In genomic region chr7:46153951-46154787, GRCh38 we compare ENCODE assay signal across 1 cellular context.
TF ChIP-seq lines count a peak whose summit lies in the region.

No MANE protein-coding gene starts in this region.

TF ChIP-seq in HepG2, 621 proteins besides CTCF, POLR2A, EP300 and RAD21 (continued from another document and continues in another):
- TF ChIP-seq ZNF503 (CRISPR knock-in tag; IDR thresholded peaks at IDR 0.05) (no peak), HMG20B (CRISPR knock-in tag; conservative IDR thresholded peaks at IDR 0.05) (no peak), ZNF747 (CRISPR knock-in tag; IDR thresholded peaks at IDR 0.05; ENCODE audit: borderline replicate concordance) (no peak), SOX13 (IDR thresholded peaks at IDR 0.05) (no peak), SOX13 (CRISPR knock-in tag; conservative IDR thresholded peaks at IDR 0.05 in 1 of 2, IDR thresholded peaks at IDR 0.05 in 1 of 2) (peak in 1 of 2 experiments; percentile 82; a peak in 2 of 4 replicates), ZNF569 (CRISPR knock-in tag; IDR thresholded peaks at IDR 0.05; ENCODE audit: borderline replicate concordance) (no peak), ZKSCAN8 (CRISPR knock-in tag; IDR thresholded peaks at IDR 0.05; ENCODE audit: borderline replicate concordance) (no peak), ZHX2 (IDR thresholded peaks at IDR 0.05; ENCODE audit: low read depth) (no peak), ZHX2 (CRISPR knock-in tag; IDR thresholded peaks at IDR 0.05; ENCODE audit: borderline replicate concordance) (no peak), PREB (CRISPR knock-in tag; IDR thresholded peaks at IDR 0.05) (no peak), YEATS2 (CRISPR knock-in tag; IDR thresholded peaks at IDR 0.05; ENCODE audit: borderline replicate concordance) (no peak), TBX3 (IDR thresholded peaks at IDR 0.05; ENCODE audit: borderline replicate concordance) (no peak), NR2C2 (CRISPR knock-in tag; IDR thresholded peaks at IDR 0.05; ENCODE audit: borderline replicate concordance) (peak; percentile 62), NFIB (CRISPR knock-in tag; IDR thresholded peaks at IDR 0.05; ENCODE audit: borderline replicate concordance) (no peak), ZNF784 (CRISPR knock-in tag; IDR thresholded peaks at IDR 0.05; ENCODE audit: borderline replicate concordance) (no peak), ZFP36 (IDR thresholded peaks at IDR 0.05; ENCODE audit: borderline replicate concordance, low read depth, low read length, partially characterized antibody) (no peak), ZNF788 (CRISPR knock-in tag; IDR thresholded peaks at IDR 0.05; ENCODE audit: borderline replicate concordance) (no peak), CBX1 (IDR thresholded peaks at IDR 0.05; ENCODE audit: low read depth) (no peak), SMAD9 (CRISPR knock-in tag; IDR thresholded peaks at IDR 0.05) (no peak), THRA (CRISPR knock-in tag; IDR thresholded peaks at IDR 0.05; ENCODE audit: borderline replicate concordance) (peak; percentile 80; the same call in 1 of the 2 replicates), LRRFIP1 (CRISPR knock-in tag; conservative IDR thresholded peaks at IDR 0.05) (no peak), BCL6 (CRISPR knock-in tag; IDR thresholded peaks at IDR 0.05) (peak; percentile 82), ZSCAN9 (CRISPR knock-in tag; IDR thresholded peaks at IDR 0.05; ENCODE audit: borderline replicate concordance) (no peak), MTERF4 (CRISPR knock-in tag; IDR thresholded peaks at IDR 0.05) (no peak), AGO2 (optimal IDR thresholded peaks at IDR 0.05; ENCODE audit: low read depth, low read length) (no peak), ZNF362 (CRISPR knock-in tag; IDR thresholded peaks at IDR 0.05; ENCODE audit: borderline replicate concordance) (no peak), ZFP82 (CRISPR knock-in tag; IDR thresholded peaks at IDR 0.05; ENCODE audit: borderline replicate concordance) (no peak), ZNF256 (CRISPR knock-in tag; conservative IDR thresholded peaks at IDR 0.05) (no peak), SNAPC2 (CRISPR knock-in tag; IDR thresholded peaks at IDR 0.05) (no peak), GZF1 (CRISPR knock-in tag; IDR thresholded peaks at IDR 0.05) (no peak), DPF2 (CRISPR knock-in tag; IDR thresholded peaks at IDR 0.05; ENCODE audit: borderline replicate concordance, low read depth) (no peak), MYC (CRISPR knock-in tag; IDR thresholded peaks at IDR 0.05; ENCODE audit: borderline replicate concordance) (0 out of 2 replicates have a peak, but pooled peaks have one; percentile 21), MBD4 (IDR thresholded peaks at IDR 0.05; ENCODE audit: borderline replicate concordance, low read length) (no peak), ZBTB3 (CRISPR knock-in tag; IDR thresholded peaks at IDR 0.05; ENCODE audit: borderline replicate concordance, low read depth) (no peak), TFAP4 (IDR thresholded peaks at IDR 0.05; ENCODE audit: borderline replicate concordance, low read depth) (peak; percentile 51; the same call in 1 of the 2 replicates), ZFAT (CRISPR knock-in tag; conservative IDR thresholded peaks at IDR 0.05) (no peak), HOXA5 (CRISPR knock-in tag; IDR thresholded peaks at IDR 0.05) (no peak), NR1H2 (CRISPR knock-in tag; IDR thresholded peaks at IDR 0.05; ENCODE audit: borderline replicate concordance, low read depth) (no peak), PBX3 (CRISPR knock-in tag; IDR thresholded peaks at IDR 0.05; ENCODE audit: borderline replicate concordance) (no peak)
